Comparison of ENCODE assay signal across 10 cellular contexts in genomic region chr2:85792783-85793441, GRCh38. TPM values are rescaled to one million over a fixed set of nuclear protein-coding genes. Genes with fewer than 3 reads are reported as not detected.
DNase-seq lines count a peak whose midpoint lies in the region; ATAC-seq and TF ChIP-seq lines count a peak whose summit lies in the region.
"Had no signal": no experiment of that assay in that cellular context is flagged by ENCODE, and none has a peak within 500 bp of the region (broad histone marks: within the 10 kb centered on the region; RNA-seq: fewer than 3 reads in every experiment).

No MANE protein-coding gene starts in this region.

- ATAC-seq in GM21526 (IDR thresholded peaks at IDR 0.05; ENCODE audit: low FRiP score, unreplicated experiment): no peak
- ATAC-seq: effector memory CD8-positive, alpha-beta T cell had no signal

- no peaks in the 10 kb centered on the region for H3K79me1 ChIP-seq in trophoblast cell (ENCODE audit: low read length)

- CTCF ChIA-PET in RWPE1 (lab: Yijun Ruan, JAX): interaction anchor here (0.9 to 1.5 kb wide), 2 partner anchors 21 to 70 kb away, joined by 3 to 4 read pairs; no protein-coding TSS in a partner anchor

- no peak overlapping the region for H3K9ac ChIP-seq in trophoblast cell (ENCODE audit: low read length)

- peaks cover 3% of the 10 kb centered on the region for H3K9me3 ChIP-seq in trophoblast cell (ENCODE audit: insufficient read depth, low read depth, low read length)

- H3K79me2 ChIP-seq in trophoblast cell (ENCODE audit: control insufficient read depth, insufficient read depth, low read length, poor library complexity): no peaks in the 10 kb centered on the region

- H2BK12ac ChIP-seq in trophoblast cell (ENCODE audit: low read length): peak overlapping the region; percentile 76

- H3K4me3 ChIP-seq in trophoblast cell (ENCODE audit: low read depth, low read length): no peak overlapping the region

- no peaks in the 10 kb centered on the region for H3K36me3 ChIP-seq in trophoblast cell (ENCODE audit: control insufficient read depth in 1 of 2, insufficient read depth in 2 of 2, low read length in 2 of 2)

- peak overlapping the region; percentile 52 for H3K14ac ChIP-seq in trophoblast cell (ENCODE audit: low read length)

- POLR2A ChIA-PET in RWPE1 (lab: Yijun Ruan, JAX; ENCODE audit: low non-redundant PET): no interaction called here

- no CpG with 5 or more reads among the region's 8 CpGs for WGBS in trophoblast cell (ENCODE audit: extremely low coverage, insufficient coverage, insufficient read length)

- TF ChIP-seq CTCF in RWPE1 (conservative IDR thresholded peaks at IDR 0.05; ENCODE audit: low read depth): no peak

- H3K4me1 ChIP-seq in trophoblast cell (ENCODE audit: control insufficient read depth in 1 of 2, insufficient read depth in 2 of 2, low read length in 2 of 2): peaks cover 4% of the 10 kb centered on the region in 2 experiments

- no peak overlapping the region for H4K91ac ChIP-seq in trophoblast cell (ENCODE audit: low read depth, low read length)

- H3K18ac ChIP-seq in trophoblast cell (ENCODE audit: low read length): no peak overlapping the region

- H3K23ac ChIP-seq in trophoblast cell (ENCODE audit: low read length): no peak overlapping the region

- no peak overlapping the region for H4K8ac ChIP-seq in trophoblast cell (ENCODE audit: low read depth, low read length)

- H3K4me2 ChIP-seq in trophoblast cell (ENCODE audit: low read length): no peak overlapping the region

- no peaks in the 10 kb centered on the region for H3K27me3 ChIP-seq in trophoblast cell (ENCODE audit: insufficient read depth, low read length)

- H3K27ac ChIP-seq in RWPE1 (peak overlapping the region; percentile 75), trophoblast cell (ENCODE audit: low read depth, low read length) (no peak overlapping the region)

- H2BK120ac ChIP-seq in trophoblast cell (ENCODE audit: insufficient read depth, low read length, poor library complexity): no peak overlapping the region

- H3K4ac ChIP-seq in trophoblast cell (ENCODE audit: low read depth, low read length): no peak overlapping the region

- DNase-seq in DMS 273 treated with DMSO at 0.1 percent for 48 hours (lab: John Stamatoyannopoulos, UW) (peak; percentile 91), RWPE1 (ENCODE audit: low spot score) (peak; percentile 77), fibroblast of peridontal ligament (ENCODE audit: extremely low read depth) (peak; percentile 80), trophoblast cell (peak; percentile 40 to 78), medulla oblongata (ENCODE audit: extremely low spot score) (no peak)
- no peak for DNase-seq in activated CD4-positive, alpha-beta T cell treated with anti-CD3 and anti-CD28 coated beads for 1 hour
- no peak for DNase-seq in activated effector memory CD4-positive, alpha-beta T cell treated with Interleukin-2 at 50 U/mL for 16 hours
- DNase-seq: effector memory CD8-positive, alpha-beta T cell; retina had no signal

- no peak overlapping the region for H2AK5ac ChIP-seq in trophoblast cell (ENCODE audit: low read length)

- no peak overlapping the region for H2AFZ ChIP-seq in trophoblast cell (ENCODE audit: insufficient read depth, low read length, poor library complexity)

- no peak overlapping the region for H4K12ac ChIP-seq in trophoblast cell (ENCODE audit: low read depth, low read length)

- H2BK5ac ChIP-seq in trophoblast cell (ENCODE audit: low read depth, low read length, poor library complexity): no peak overlapping the region

RNA-seq across cellular contexts. Expression of gene ATOH8, which starts 39.1 kb away (rescaled TPM):
- 1.8 and 2.0 TPM in 2 replicates for polyA plus RNA-seq in trophoblast cell (2013)

Comparison
In these comparisons a context has a peak if more than half of its experiments do, and no peak if none do; other contexts are left out.
1. DNase-seq: peak in DMS 273 treated with DMSO at 0.1 percent for 48 hours (single experiment), RWPE1 (single experiment), fibroblast of peridontal ligament (single experiment) and trophoblast cell (2 of 2); none in medulla oblongata (single experiment), activated CD4-positive, alpha-beta T cell treated with anti-CD3 and anti-CD28 coated beads for 1 hour (single experiment) and activated effector memory CD4-positive, alpha-beta T cell treated with Interleukin-2 at 50 U/mL for 16 hours (single experiment).